2 cellular contexts compared by ENCODE assay signal in the genomic region with DNA sequence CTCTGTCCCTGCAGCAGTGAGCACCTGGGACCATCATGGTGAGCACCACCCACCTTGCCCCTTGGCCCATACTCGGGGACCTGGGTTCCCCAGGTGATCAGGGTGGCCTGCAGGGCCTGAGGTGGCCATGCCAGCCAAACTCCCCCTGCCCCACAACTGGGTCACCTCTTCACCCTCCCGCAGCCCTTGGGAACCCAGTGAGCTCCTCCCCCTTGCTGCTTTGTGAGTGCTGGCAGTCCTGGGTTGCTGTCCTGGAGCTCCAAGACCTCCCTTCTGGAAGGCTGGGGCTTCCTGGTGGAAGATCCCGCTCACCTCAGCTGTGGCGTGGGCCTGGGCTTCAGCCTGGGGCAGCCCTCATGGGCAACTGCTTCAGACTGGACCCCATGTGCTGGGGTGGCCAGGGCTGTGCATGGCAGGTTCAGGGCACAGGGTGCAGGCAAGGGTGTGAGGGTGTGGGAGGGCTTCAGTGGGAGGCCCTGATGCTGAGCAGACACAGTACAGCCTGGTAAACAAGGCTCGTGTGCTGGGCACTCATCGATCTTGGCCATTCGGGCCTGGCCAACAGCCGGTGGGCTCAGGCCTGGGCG.
TF ChIP-seq lines count a peak whose summit lies in the region.

No MANE protein-coding gene starts in this region.

TF ChIP-seq in HepG2, 621 proteins besides CTCF, POLR2A, EP300 and RAD21:
- TF ChIP-seq ZBTB26 (CRISPR knock-in tag; IDR thresholded peaks at IDR 0.05; ENCODE audit: borderline replicate concordance) (no peak), ZNF264 (CRISPR knock-in tag; IDR thresholded peaks at IDR 0.05) (no peak), AGO2 (optimal IDR thresholded peaks at IDR 0.05; ENCODE audit: low read depth, low read length) (peak; percentile 17)

TF ChIP-seq in K562, 482 proteins besides CTCF, POLR2A, EP300 and RAD21:
- TF ChIP-seq MTA1 (IDR thresholded peaks at IDR 0.05; ENCODE audit: borderline replicate concordance) (no peak), POLR2G (IDR thresholded peaks at IDR 0.05; ENCODE audit: low read depth, low read length) (peak; percentile 61), NR2C1 (IDR thresholded peaks at IDR 0.05) (no peak), NR2C1 (tag; IDR thresholded peaks at IDR 0.05) (no peak), HDAC2 (IDR thresholded peaks at IDR 0.05) (no peak), KDM5B (IDR thresholded peaks at IDR 0.05; ENCODE audit: insufficient replicate concordance, low read depth, low read length) (peak; percentile 16), CUX1 (CRISPR knock-in tag; IDR thresholded peaks at IDR 0.05) (no peak), HDAC6 (IDR thresholded peaks at IDR 0.05; ENCODE audit: low read depth, low read length) (0 out of 2 replicates have a peak, but pooled peaks have one; percentile 3), PHB2 (IDR thresholded peaks at IDR 0.05; ENCODE audit: low read depth) (no peak), PHF20 (IDR thresholded peaks at IDR 0.05; ENCODE audit: partially characterized antibody) (no peak), GABPB2 (CRISPR knock-in tag; conservative IDR thresholded peaks at IDR 0.05) (no peak), CBX8 (IDR thresholded peaks at IDR 0.05; ENCODE audit: borderline replicate concordance, extremely low read depth, low read depth, low read length, poor library complexity, severe bottlenecking) (no peak), XRCC5 (IDR thresholded peaks at IDR 0.05; ENCODE audit: low read depth, low read length) (no peak), ARID2 (IDR thresholded peaks at IDR 0.05) (no peak), SPI1 (IDR thresholded peaks at IDR 0.05; ENCODE audit: borderline replicate concordance, low read depth, low read length) (no peak)
